In genomic region chr20:16821211-16822089, GRCh38 we compare ENCODE assay signal across 8 cellular contexts.
A peak's percentile ranks its signal among the peaks of the same experiment; 100 is the strongest.
DNase-seq lines count a peak whose midpoint lies in the region; ATAC-seq lines count a peak whose summit lies in the region.

No MANE protein-coding gene starts in this region.

- no peak overlapping the region for H3K27ac Mint-ChIP-seq in activated T-cell treated with anti-CD3 and anti-CD28 coated beads, Interleukin-2, amount 50 U/mL, for 72 hours

- no peaks in the 10 kb centered on the region for H3K36me3 Mint-ChIP-seq in activated T-cell treated with anti-CD3 and anti-CD28 coated beads, Interleukin-2, amount 50 U/mL, for 72 hours (ENCODE audit: insufficient read depth in 2 of 2)

- peak; percentile 2 for DNase-seq in stimulated activated CD4-positive, alpha-beta T cell treated with anti-CD3 and anti-CD28 coated beads, Interleukin-12 subunit alpha, Interleukin-12 subunit beta, amount 100 ng/mL, for 4 hours
- DNase-seq in stimulated activated CD4-positive, alpha-beta T cell treated with anti-CD3 and anti-CD28 coated beads, Interleukin-4, amount 100 ng/mL, for 4 hours: no peak
- DNase-seq in NCI-H2227 (lab: John Stamatoyannopoulos, UW; ENCODE audit: unreplicated experiment) (peak; percentile 71), iPS-NIHi7 (ENCODE audit: extremely low spot score) (peak; percentile 74), superior temporal gyrus (ENCODE audit: extremely low spot score) (peak; percentile 29), DMS114 treated with DMSO at 0.1 percent for 48 hours (lab: John Stamatoyannopoulos, UW; ENCODE audit: unreplicated experiment) (no peak)
- DNase-seq in activated T-cell treated with anti-CD3 and anti-CD28 coated beads, Interleukin-2, amount 50 U/mL, for 72 hours: peak; percentile 8 to 19

- peak; percentile 61 for ATAC-seq in HG02852 (IDR thresholded peaks at IDR 0.05; ENCODE audit: unreplicated experiment)
- no peak for ATAC-seq in activated T-cell treated with anti-CD3 and anti-CD28 coated beads, Interleukin-2, amount 50 U/mL, for 72 hours (replicated peaks in 1 of 2)

- no peaks in the 10 kb centered on the region for H3K27me3 Mint-ChIP-seq in activated T-cell treated with anti-CD3 and anti-CD28 coated beads, Interleukin-2, amount 50 U/mL, for 72 hours (ENCODE audit: low read depth)

- no peaks in the 10 kb centered on the region for H3K4me1 Mint-ChIP-seq in activated T-cell treated with anti-CD3 and anti-CD28 coated beads, Interleukin-2, amount 50 U/mL, for 72 hours (ENCODE audit: low read depth)

- no peak overlapping the region for H3K4me3 Mint-ChIP-seq in activated T-cell treated with anti-CD3 and anti-CD28 coated beads, Interleukin-2, amount 50 U/mL, for 72 hours

- no peaks in the 10 kb centered on the region for H3K9me3 Mint-ChIP-seq in activated T-cell treated with anti-CD3 and anti-CD28 coated beads, Interleukin-2, amount 50 U/mL, for 72 hours

Comparison
In these comparisons a context has a peak if more than half of its experiments do, and no peak if none do; other contexts are left out.
1. DNase-seq: peak in stimulated activated CD4-positive, alpha-beta T cell treated with anti-CD3 and anti-CD28 coated beads, Interleukin-12 subunit alpha, Interleukin-12 subunit beta, amount 100 ng/mL, for 4 hours (single experiment), NCI-H2227 (single experiment), activated T-cell treated with anti-CD3 and anti-CD28 coated beads, Interleukin-2, amount 50 U/mL, for 72 hours (2 of 2), iPS-NIHi7 (single experiment) and superior temporal gyrus (single experiment); none in stimulated activated CD4-positive, alpha-beta T cell treated with anti-CD3 and anti-CD28 coated beads, Interleukin-4, amount 100 ng/mL, for 4 hours (0 of 2) and DMS114 treated with DMSO at 0.1 percent for 48 hours (single experiment).